8 cellular contexts compared by ENCODE assay signal in genomic region chr17:48023408-48024148, GRCh38. TPM values are rescaled to one million over a fixed set of nuclear protein-coding genes. Genes with fewer than 3 reads are reported as not detected.
DNase-seq lines count a peak whose midpoint lies in the region; ATAC-seq and TF ChIP-seq lines count a peak whose summit lies in the region.

No MANE protein-coding gene starts in this region.

- peak overlapping the region; percentile 63 for H3K27ac ChIP-seq in epithelial cell of prostate

- peak; percentile 77 for DNase-seq in AG10803 (ENCODE audit: low read depth)
- no peak for DNase-seq in HFF-Myc (ENCODE audit: extremely low read depth, low read depth)
- DNase-seq in NCI-H526 treated with DMSO at 0.1 percent for 48 hours (lab: John Stamatoyannopoulos, UW), result peak; percentile 59
- DNase-seq in activated CD8-positive, alpha-beta memory T cell treated with anti-CD3 and anti-CD28 coated beads, Interleukin-2, amount 50 U/mL, for 48 hours, result peak; percentile 80
- DNase-seq in epithelial cell of prostate (ENCODE audit: low read depth, low spot score), result no peak
- DNase-seq in mesenteric fat pad (ENCODE audit: low spot score), result peak; percentile 92
- DNase-seq in stimulated activated naive CD8-positive, alpha-beta T cell treated with anti-CD3 and anti-CD28 coated beads, Interleukin-15, Interleukin-2, amounts not matched to agents 100 U/mL and 50 U/mL, for 24 hours, result peak; percentile 78

- peak; percentile 14 for ATAC-seq in stimulated activated naive CD8-positive, alpha-beta T cell treated with anti-CD3 and anti-CD28 coated beads, Interleukin-15, Interleukin-2, amounts not matched to agents 100 U/mL and 50 U/mL, for 24 hours
- no peak for ATAC-seq in HG03139 (IDR thresholded peaks at IDR 0.05; ENCODE audit: unreplicated experiment)

- H3K4me3 ChIP-seq in AG10803 (ENCODE audit: low read length) (peak overlapping the region; percentile 58), HFF-Myc (replicated peaks; ENCODE audit: low read depth, low read length) (peak overlapping the region; percentile 34)

- no peak; the same call in 1 of the 2 replicates for TF ChIP-seq CTCF in AG10803 (conservative IDR thresholded peaks at IDR 0.05; ENCODE audit: low read length)
- no peak for TF ChIP-seq CTCF in HFF-Myc (IDR thresholded peaks at IDR 0.05; ENCODE audit: low read depth, low read length, missing control alignments)

RNA-seq across cellular contexts. Expression of gene COPZ2, which starts 14.0 kb away (rescaled TPM):
- total RNA-seq in mesenteric fat pad, result 64.4 TPM

RNA-seq across cellular contexts. Expression of gene NFE2L1, which starts 24.6 kb away (rescaled TPM):
- total RNA-seq in mesenteric fat pad, result 171 TPM

RNA-seq across cellular contexts. Expression of gene CDK5RAP3, which starts 52.7 kb away (rescaled TPM):
- total RNA-seq in mesenteric fat pad, result 105 TPM

Comparison
In these comparisons a context has a peak if more than half of its experiments do, and no peak if none do; other contexts are left out.
1. DNase-seq: peak in AG10803 (single experiment), NCI-H526 treated with DMSO at 0.1 percent for 48 hours (single experiment), activated CD8-positive, alpha-beta memory T cell treated with anti-CD3 and anti-CD28 coated beads, Interleukin-2, amount 50 U/mL, for 48 hours (single experiment), mesenteric fat pad (single experiment) and stimulated activated naive CD8-positive, alpha-beta T cell treated with anti-CD3 and anti-CD28 coated beads, Interleukin-15, Interleukin-2, amounts not matched to agents 100 U/mL and 50 U/mL, for 24 hours (single experiment); none in HFF-Myc (single experiment) and epithelial cell of prostate (single experiment).